ENCODE assay signal across 20 cellular contexts in genomic region chr3:179991104-179991503, GRCh38. TPM values are rescaled to one million over a fixed set of nuclear protein-coding genes. Genes with fewer than 3 reads are reported as not detected.
"Had no signal": no experiment of that assay in that cellular context is flagged by ENCODE, and none has a peak within 500 bp of the region (broad histone marks: within the 10 kb centered on the region; RNA-seq: fewer than 3 reads in every experiment).

No MANE protein-coding gene starts in this region.

- H3K4me3 Mint-ChIP-seq: activated B cell treated with CpG ODN at 0.5 μM for 24 hours; activated CD4-positive, alpha-beta memory T cell treated with anti-CD3 and anti-CD28 coated beads, Interleukin-2, amount 10 ng/mL, durations not matched to agents 7 days and 5 days; activated CD8-positive, alpha-beta memory T cell treated with anti-CD3 and anti-CD28 coated beads, Interleukin-2, amount 10 ng/mL, durations not matched to agents 7 days and 5 days; activated naive CD8-positive, alpha-beta T cell; effector memory CD8-positive, alpha-beta T cell; natural killer cell; stimulated activated naive CD8-positive, alpha-beta T cell treated with anti-CD3 and anti-CD28 coated beads, Interleukin-15, amount 100 ng/mL, for 72 hours had no signal

- H3K36me3 Mint-ChIP-seq: activated CD8-positive, alpha-beta memory T cell treated with anti-CD3 and anti-CD28 coated beads, Interleukin-2, amount 10 ng/mL, durations not matched to agents 7 days and 5 days; activated naive CD8-positive, alpha-beta T cell; natural killer cell had no signal

- H3K27ac ChIP-seq: cardiac muscle cell, hepatocyte, lower lobe of right lung, ovary, psoas muscle, skin epidermis, testis had no signal

- H3K79me2 ChIP-seq: hepatocyte had no signal

- H2AFZ ChIP-seq: hepatocyte had no signal

- H3K27me3 ChIP-seq: cardiac muscle cell, hepatocyte, ovary, testis had no signal

- H3K27ac Mint-ChIP-seq: activated B cell treated with CpG ODN at 0.5 μM for 24 hours; activated CD4-positive, alpha-beta memory T cell treated with anti-CD3 and anti-CD28 coated beads, Interleukin-2, amount 10 ng/mL, durations not matched to agents 7 days and 5 days; activated CD8-positive, alpha-beta memory T cell treated with anti-CD3 and anti-CD28 coated beads, Interleukin-2, amount 10 ng/mL, durations not matched to agents 7 days and 5 days; activated naive CD8-positive, alpha-beta T cell; effector memory CD8-positive, alpha-beta T cell; natural killer cell; stimulated activated naive CD8-positive, alpha-beta T cell treated with anti-CD3 and anti-CD28 coated beads, Interleukin-15, amount 100 ng/mL, for 72 hours had no signal

- FAIRE-seq: keratinocyte had no signal

- H3K9me3 ChIP-seq: lower lobe of right lung, ovary, psoas muscle, testis had no signal

- H3K4me3 ChIP-seq: cardiac muscle cell, hepatocyte, lower lobe of right lung, ovary, psoas muscle, skin epidermis, testis had no signal

- H3K36me3 ChIP-seq: cardiac muscle cell, lower lobe of right lung, ovary had no signal

- DNase-seq: activated B cell treated with CpG ODN at 0.5 μM for 24 hours; activated CD4-positive, alpha-beta memory T cell treated with anti-CD3 and anti-CD28 coated beads, Interleukin-2, amount 10 ng/mL, durations not matched to agents 7 days and 5 days; activated CD4-positive, alpha-beta T cell treated with anti-CD3 and anti-CD28 coated beads for 48 hours; activated CD8-positive, alpha-beta memory T cell treated with anti-CD3 and anti-CD28 coated beads, Interleukin-2, amount 10 ng/mL, durations not matched to agents 7 days and 5 days; dermis blood vessel endothelial cell; effector memory CD8-positive, alpha-beta T cell; foreskin fibroblast; lower lobe of right lung; natural killer cell; ovary; psoas muscle; right cardiac atrium; stimulated activated naive CD8-positive, alpha-beta T cell treated with anti-CD3 and anti-CD28 coated beads, Interleukin-15, amount 100 ng/mL, for 72 hours; testis had no signal

- H3K4me2 ChIP-seq: hepatocyte had no signal

- ATAC-seq: activated CD8-positive, alpha-beta memory T cell treated with anti-CD3 and anti-CD28 coated beads, Interleukin-2, amount 10 ng/mL, durations not matched to agents 7 days and 5 days; effector memory CD8-positive, alpha-beta T cell; lower lobe of right lung; natural killer cell; psoas muscle; right cardiac atrium; stimulated activated naive CD8-positive, alpha-beta T cell treated with anti-CD3 and anti-CD28 coated beads, Interleukin-15, amount 100 ng/mL, for 72 hours had no signal

- H3K9me3 Mint-ChIP-seq: activated B cell treated with CpG ODN at 0.5 μM for 24 hours; activated CD4-positive, alpha-beta memory T cell treated with anti-CD3 and anti-CD28 coated beads, Interleukin-2, amount 10 ng/mL, durations not matched to agents 7 days and 5 days; stimulated activated naive CD8-positive, alpha-beta T cell treated with anti-CD3 and anti-CD28 coated beads, Interleukin-15, amount 100 ng/mL, for 72 hours had no signal

- H3K27me3 Mint-ChIP-seq: activated B cell treated with CpG ODN at 0.5 μM for 24 hours; activated CD8-positive, alpha-beta memory T cell treated with anti-CD3 and anti-CD28 coated beads, Interleukin-2, amount 10 ng/mL, durations not matched to agents 7 days and 5 days; activated naive CD8-positive, alpha-beta T cell; stimulated activated naive CD8-positive, alpha-beta T cell treated with anti-CD3 and anti-CD28 coated beads, Interleukin-15, amount 100 ng/mL, for 72 hours had no signal

- H3K4me1 ChIP-seq: lower lobe of right lung, psoas muscle, testis had no signal

- H3K4me1 Mint-ChIP-seq: activated B cell treated with CpG ODN at 0.5 μM for 24 hours; activated CD4-positive, alpha-beta memory T cell treated with anti-CD3 and anti-CD28 coated beads, Interleukin-2, amount 10 ng/mL, durations not matched to agents 7 days and 5 days; activated CD8-positive, alpha-beta memory T cell treated with anti-CD3 and anti-CD28 coated beads, Interleukin-2, amount 10 ng/mL, durations not matched to agents 7 days and 5 days; natural killer cell; stimulated activated naive CD8-positive, alpha-beta T cell treated with anti-CD3 and anti-CD28 coated beads, Interleukin-15, amount 100 ng/mL, for 72 hours had no signal

RNA-seq across cellular contexts. Expression of gene PEX5L, which starts 45.6 kb away (rescaled TPM):
- total RNA-seq: activated B cell treated with CpG ODN at 0.5 μM for 24 hours, dermis blood vessel endothelial cell, glomerular endothelial cell, lower lobe of right lung, natural killer cell, psoas muscle had no signal
